ENCODE assay signal across 18 cellular contexts in the genomic region with DNA sequence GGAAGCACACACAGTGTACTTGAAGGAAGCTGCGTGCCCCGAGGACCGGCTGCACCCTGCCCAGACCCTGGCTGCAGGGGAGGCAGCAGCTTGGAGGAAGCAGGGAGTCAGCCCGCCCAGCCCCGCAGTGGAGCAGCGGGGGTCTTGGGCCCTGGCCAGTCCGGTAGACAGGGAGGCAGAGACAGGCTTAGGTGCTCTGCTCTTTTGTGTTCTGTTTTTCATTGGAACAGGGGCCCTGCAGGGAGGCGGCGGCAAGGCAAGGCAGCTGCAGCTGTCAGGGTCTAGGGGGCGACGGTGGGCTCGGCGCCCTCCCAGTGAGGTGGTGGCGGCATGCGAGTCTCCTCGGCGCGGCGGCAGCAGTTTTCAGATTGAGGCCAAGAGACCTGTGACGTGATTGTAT. TPM values are rescaled to one million over a fixed set of nuclear protein-coding genes. Genes with fewer than 3 reads are reported as not detected.
DNase-seq lines count a peak whose midpoint lies in the region; ATAC-seq and TF ChIP-seq lines count a peak whose summit lies in the region.
"Had no signal": no experiment of that assay in that cellular context is flagged by ENCODE, and none has a peak within 500 bp of the region (broad histone marks: within the 10 kb centered on the region; RNA-seq: fewer than 3 reads in every experiment).

No MANE protein-coding gene starts in this region.

- H2BK20ac ChIP-seq in H9 (ENCODE audit: low read depth, low read length, poor library complexity, severe bottlenecking), result no peak overlapping the region

- H3K27me3 ChIP-seq in H9 (ENCODE audit: insufficient read depth, low read length) (no peaks in the 10 kb centered on the region), mesendoderm (ENCODE audit: insufficient read depth, low read length, poor library complexity) (no peaks in the 10 kb centered on the region)
- H3K27me3 ChIP-seq: BLaER1 treated with 17β-estradiol and CSF1 and Interleukin-3, amounts not matched to agents 10 nM and 100 nM had no signal

- no peaks in the 10 kb centered on the region for H3K9me3 Mint-ChIP-seq in H9

- peaks cover 8 to 32% (median 31%) of the 10 kb centered on the region in 3 experiments; a peak in 6 of 7 replicates for H3K36me3 Mint-ChIP-seq in H9 (ENCODE audit: insufficient read depth in 1 of 3, low read depth in 3 of 3)

- H3K4ac ChIP-seq in H9 (ENCODE audit: low read depth, low read length), result no peak overlapping the region
- H3K4ac ChIP-seq in mesendoderm (ENCODE audit: low read depth, low read length), result no peak overlapping the region

- H3K14ac ChIP-seq in H9 (ENCODE audit: insufficient read depth, low read length), result no peak overlapping the region; the same call in 1 of the 2 replicates

- H3K56ac ChIP-seq in H9 (ENCODE audit: insufficient read length, low read depth, low read length), result no peak overlapping the region
- H3K56ac ChIP-seq in mesendoderm (ENCODE audit: low read length), result no peak overlapping the region

- H3K79me2 ChIP-seq in H9 (ENCODE audit: insufficient read depth, low read length) (no peaks in the 10 kb centered on the region), mesendoderm (ENCODE audit: control insufficient read depth, insufficient read depth, low read length) (no peaks in the 10 kb centered on the region)

- H3K4me1 Mint-ChIP-seq in H9, result peaks cover 29 to 34% of the 10 kb centered on the region in 2 experiments

- DNase-seq in NCI-H345 (lab: John Stamatoyannopoulos, UW), result peak; percentile 13
- DNase-seq in NCI-H345 treated with DMSO at 0.1 percent for 48 hours (lab: John Stamatoyannopoulos, UW; ENCODE audit: unreplicated experiment), result no peak
- peak; percentile 85 for DNase-seq in H9
- DNase-seq in cerebellar cortex (ENCODE audit: low spot score), result peak; percentile 14
- DNase-seq in mesendoderm, result peak; percentile 66
- no peak for DNase-seq in GM19240 (ENCODE audit: insufficient read length, low spot score)
- no peak for DNase-seq in T-helper 1 cell
- DNase-seq: DMS153, IMR-90, NCI-H1417, NCI-H2029, NCI-H2171 treated with DMSO at 0.1 percent for 48 hours, NCI-H510A treated with DMSO at 0.1 percent for 48 hours, PC-3 had no signal

- H3K79me1 ChIP-seq in H9 (ENCODE audit: insufficient read depth, low read depth, low read length, poor library complexity, severe bottlenecking) (no peaks in the 10 kb centered on the region), mesendoderm (ENCODE audit: low read length) (no peaks in the 10 kb centered on the region)

- no peak overlapping the region for H3K23ac ChIP-seq in H9 (ENCODE audit: insufficient read length, low read depth, low read length)
- no peak overlapping the region for H3K23ac ChIP-seq in mesendoderm (ENCODE audit: low read length)

- H3K23me2 ChIP-seq in H9 (ENCODE audit: insufficient read length, low read depth, low read length, poor library complexity, severe bottlenecking), result no peaks in the 10 kb centered on the region

- no peaks in the 10 kb centered on the region for H3K36me3 ChIP-seq in mesendoderm (ENCODE audit: control insufficient read depth, insufficient read depth, low read length)

- H2BK120ac ChIP-seq in H9 (ENCODE audit: low read depth, low read length, poor library complexity, severe bottlenecking), result no peak overlapping the region
- no peak overlapping the region for H2BK120ac ChIP-seq in mesendoderm (ENCODE audit: low read depth, low read length)

- no peak overlapping the region for H3K4me2 ChIP-seq in H9 (ENCODE audit: insufficient read depth, insufficient read length, low read length)
- H3K4me2 ChIP-seq in mesendoderm (ENCODE audit: low read length), result no peak overlapping the region
- H3K4me2 ChIP-seq: BLaER1 treated with 17β-estradiol and CSF1 and Interleukin-3, amounts not matched to agents 10 nM and 100 nM had no signal

- H4K20me1 ChIP-seq in H9 (ENCODE audit: control insufficient read depth, insufficient read depth, insufficient read length), result no peaks in the 10 kb centered on the region

- no peak for ATAC-seq in GM19467 (IDR thresholded peaks at IDR 0.05; ENCODE audit: unreplicated experiment)
- ATAC-seq: PC-3 had no signal

- peak overlapping the region in 1 of 3 experiments; percentile 86; a peak in 2 of 7 replicates for H3K27ac Mint-ChIP-seq in H9

- peaks cover 1% of the 10 kb centered on the region; the same call in 1 of the 2 replicates for H3K27me3 Mint-ChIP-seq in H9 (ENCODE audit: low read depth)

- H3K4me1 ChIP-seq in H9 (ENCODE audit: insufficient read depth, low read length), result 0 out of 2 replicates have a peak, but pooled peaks cover 4% of the 10 kb centered on the region
- H3K4me1 ChIP-seq in mesendoderm (ENCODE audit: control insufficient read depth, low read depth, low read length), result no peaks in the 10 kb centered on the region
- H3K4me1 ChIP-seq: HAP-1 had no signal

- H4K8ac ChIP-seq in H9 (replicated peaks; ENCODE audit: insufficient read length, low read depth, low read length) (no peak overlapping the region), mesendoderm (ENCODE audit: low read depth, low read length) (no peak overlapping the region)

- H3K9me3 ChIP-seq in H9 (ENCODE audit: control insufficient read depth, low read depth, low read length), result no peaks in the 10 kb centered on the region
- H3K9me3 ChIP-seq: BLaER1 treated with 17β-estradiol and CSF1 and Interleukin-3, amounts not matched to agents 10 nM and 100 nM; HAP-1 had no signal

- H3K18ac ChIP-seq in H9 (ENCODE audit: insufficient read length, low read depth, low read length) (no peak overlapping the region), mesendoderm (ENCODE audit: low read length) (no peak overlapping the region)

- H2AK5ac ChIP-seq in H9 (ENCODE audit: insufficient read length, low read length) (no peak overlapping the region), mesendoderm (ENCODE audit: low read length) (no peak overlapping the region)

- H2BK15ac ChIP-seq in H9 (ENCODE audit: low read depth, low read length) (no peak overlapping the region), mesendoderm (replicated peaks; ENCODE audit: low read depth) (no peak overlapping the region)

- no peak overlapping the region for H4K5ac ChIP-seq in H9 (ENCODE audit: insufficient read length, low read depth, low read length)
- H4K5ac ChIP-seq in mesendoderm (ENCODE audit: low read length), result no peak overlapping the region

- no CpG with 5 or more reads among the region's 20 CpGs for WGBS in H9 (ENCODE audit: extremely low coverage, insufficient read length, low lambda C conversion rate)
- no CpG with 5 or more reads among the region's 20 CpGs for WGBS in mesendoderm (ENCODE audit: extremely low coverage, insufficient coverage, low lambda C conversion rate)

- H2BK5ac ChIP-seq in H9 (ENCODE audit: insufficient read length, low read length) (no peak overlapping the region), mesendoderm (ENCODE audit: low read length) (no peak overlapping the region)

- no peak overlapping the region for H3K27ac ChIP-seq in H9 (ENCODE audit: insufficient read length, low read depth, low read length)
- H3K27ac ChIP-seq in mesendoderm (ENCODE audit: low read depth, low read length), result no peak overlapping the region
- H3K27ac ChIP-seq: 22Rv1; BLaER1 treated with 17β-estradiol and CSF1 and Interleukin-3, amounts not matched to agents 10 nM and 100 nM had no signal

- H3T11ph ChIP-seq in H9 (ENCODE audit: low read length), result no peak overlapping the region

- H3K4me3 Mint-ChIP-seq in H9, result no peak overlapping the region

- H3K9ac ChIP-seq in H9 (ENCODE audit: extremely low read depth, insufficient read length, low read length) (no peak overlapping the region), mesendoderm (ENCODE audit: low read length) (no peak overlapping the region)
- H3K9ac ChIP-seq: BLaER1 treated with 17β-estradiol and CSF1 and Interleukin-3, amounts not matched to agents 10 nM and 100 nM had no signal

- H4K91ac ChIP-seq in H9 (ENCODE audit: insufficient read length, low read depth, low read length), result no peak overlapping the region

- no peak overlapping the region for H2BK12ac ChIP-seq in H9 (ENCODE audit: insufficient read length, low read depth, low read length)

- no peak overlapping the region for H2AFZ ChIP-seq in H9 (ENCODE audit: low read length)

- peak; percentile 71 for TF ChIP-seq CTCF in H9 (conservative IDR thresholded peaks at IDR 0.05)

- no peak overlapping the region for H3K4me3 ChIP-seq in mesendoderm (ENCODE audit: low read length)
- H3K4me3 ChIP-seq: BLaER1 treated with 17β-estradiol and CSF1 and Interleukin-3, amounts not matched to agents 10 nM and 100 nM; HAP-1 had no signal

RNA-seq across cellular contexts. Expression of gene TFCP2L1, which starts 53.3 kb away (rescaled TPM):
- total RNA-seq in H9 (2021), result 1.8 and 1.9 TPM in 2 replicates
- polyA plus RNA-seq in mesendoderm (2013, experiment 1 of 2), result 0.63 TPM
- 0.81 TPM for polyA plus RNA-seq in mesendoderm (2013, experiment 2 of 2)
- total RNA-seq: IMR-90 had no signal
- polyA plus RNA-seq: IMR-90 had no signal

Comparison
In these comparisons a context has a peak if more than half of its experiments do, and no peak if none do; other contexts are left out.
1. DNase-seq: peak in NCI-H345 (single experiment), H9 (single experiment), cerebellar cortex (single experiment) and mesendoderm (single experiment); none in NCI-H345 treated with DMSO at 0.1 percent for 48 hours (single experiment), GM19240 (single experiment) and T-helper 1 cell (0 of 5).